21 cellular contexts compared by ENCODE assay signal in the genomic region with DNA sequence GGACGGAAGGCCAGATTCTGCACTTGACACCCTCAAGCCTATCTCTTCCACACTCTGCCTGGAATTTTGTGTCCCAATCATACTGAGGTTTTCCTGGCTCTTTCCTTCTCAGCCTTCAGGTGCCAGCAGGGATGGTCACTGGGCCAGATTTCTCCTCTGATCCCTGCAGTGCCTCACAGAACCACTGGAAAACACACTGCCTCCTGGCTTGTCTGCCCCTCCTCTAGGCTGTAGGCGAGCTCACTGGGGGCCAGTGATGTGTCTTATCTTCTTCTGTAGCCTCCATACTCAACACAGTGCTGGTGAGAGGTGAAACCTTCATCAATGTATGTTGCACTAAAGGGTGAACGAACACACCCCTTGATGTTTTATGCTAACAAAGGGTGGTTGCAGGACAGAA.
DNase-seq lines count a peak whose midpoint lies in the region; ATAC-seq, FAIRE-seq and TF ChIP-seq lines count a peak whose summit lies in the region.
"Had no signal": no experiment of that assay in that cellular context is flagged by ENCODE, and none has a peak within 500 bp of the region (broad histone marks: within the 10 kb centered on the region; RNA-seq: fewer than 3 reads in every experiment).

No MANE protein-coding gene starts in this region.

- CTCF ChIA-PET in H1 (lab: Charles Lee; ENCODE audit: partially characterized antibody), result no interaction called here
- CTCF ChIA-PET in activated CD8-positive, alpha-beta T cell treated with anti-CD3 and anti-CD28 coated beads for 36 hours (lab: Charles Lee), result no interaction called here

- WGBS in H1 (ENCODE audit: extremely low coverage in 1 of 2, insufficient coverage in 1 of 2, insufficient read length in 1 of 2, insufficient replicate concordance in 2 of 2, low coverage in 1 of 2, low lambda C conversion rate in 2 of 2, missing lambda C conversion rate in 1 of 2), 2 experiments, result 91% methylated on average over 3 of the region's 3 CpGs; no CpG with 5 or more reads in 1 of the 2 experiments
- WGBS in mesenchymal stem cell, result 68% methylated on average over 3 of the region's 3 CpGs

- no peaks in the 10 kb centered on the region for H3K23me2 ChIP-seq in H1 (ENCODE audit: low read depth, low read length)

- H4K20me1 ChIP-seq in H1 (replicated peaks in 1 of 2; ENCODE audit: control insufficient read depth in 1 of 2, insufficient read depth in 2 of 2, low read length in 2 of 2), result no peaks in the 10 kb centered on the region

- POLR2A ChIA-PET in H1 (lab: Charles Lee; ENCODE audit: partially characterized antibody), result no interaction called here
- POLR2A ChIA-PET in activated CD8-positive, alpha-beta T cell treated with anti-CD3 and anti-CD28 coated beads for 36 hours (lab: Charles Lee), result no interaction called here

- H3K18ac ChIP-seq in H1 (ENCODE audit: extremely low read depth, low read length) (no peak overlapping the region), mesenchymal stem cell (ENCODE audit: low read depth in 1 of 2, low read length in 2 of 2) (no peak overlapping the region)

- no peaks in the 10 kb centered on the region for H3K36me3 Mint-ChIP-seq in activated CD8-positive, alpha-beta T cell treated with anti-CD3 and anti-CD28 coated beads for 36 hours (ENCODE audit: low read depth)
- H3K36me3 Mint-ChIP-seq: CD8-positive, alpha-beta T cell had no signal

- TF ChIP-seq EP300 in H1 (IDR thresholded peaks at IDR 0.05; ENCODE audit: borderline replicate concordance in 1 of 2, low read depth in 2 of 2, low read length in 2 of 2), result no peak

- H3K56ac ChIP-seq in H1 (replicated peaks; ENCODE audit: insufficient read length, low read depth, low read length), result no peak overlapping the region

- no peak for TF ChIP-seq POLR2A in H1 (IDR thresholded peaks at IDR 0.05; ENCODE audit: control extremely low read depth in 1 of 2, low read depth in 2 of 2, low read length in 2 of 2)

- H3K79me2 ChIP-seq in H1 (ENCODE audit: control insufficient read depth in 1 of 2, insufficient read depth in 2 of 2, low read length in 2 of 2), result no peaks in the 10 kb centered on the region

- H2BK120ac ChIP-seq in H1 (replicated peaks; ENCODE audit: low read depth, low read length) (no peak overlapping the region), mesenchymal stem cell (ENCODE audit: low read depth, low read length) (no peak overlapping the region)

- no peak for TF ChIP-seq RAD21 in H1 (IDR thresholded peaks at IDR 0.05 in 1 of 2, conservative IDR thresholded peaks at IDR 0.05 in 1 of 2; ENCODE audit: low read depth in 2 of 2, low read length in 2 of 2)

- no peaks in the 10 kb centered on the region for H3K9me3 Mint-ChIP-seq in activated CD8-positive, alpha-beta T cell treated with anti-CD3 and anti-CD28 coated beads for 36 hours
- H3K9me3 Mint-ChIP-seq: CD8-positive, alpha-beta T cell; T-cell had no signal

- H3K23ac ChIP-seq in H1 (ENCODE audit: insufficient read length) (no peak overlapping the region), mesenchymal stem cell (ENCODE audit: low read length in 2 of 2) (no peak overlapping the region)

- DNase-seq in Right ventricle myocardium inferior (ENCODE audit: missing footprints) (no peak), left ventricle myocardium inferior (no peak), D341Med (ENCODE audit: low spot score) (peak; percentile 3), H1 (ENCODE audit: low read depth in 1 of 2, low spot score in 2 of 2) (no peak), mesenchymal stem cell (no peak), dorsolateral prefrontal cortex (no peak), NCI-H2171 treated with DMSO at 0.1 percent for 48 hours (lab: John Stamatoyannopoulos, UW) (no peak)
- DNase-seq in activated CD8-positive, alpha-beta T cell treated with anti-CD3 and anti-CD28 coated beads for 36 hours, result no peak
- DNase-seq: CD8-positive, alpha-beta T cell; H9; KG1; NCI-H1092; NCI-H1436 treated with DMSO at 0.1 percent for 48 hours; NCI-H187 treated with DMSO at 0.1 percent for 48 hours; NCI-H524; NCI-H748 treated with DMSO at 0.1 percent for 48 hours; PC-3; SHP77; T-cell had no signal

- H3K4me2 ChIP-seq in H1 (ENCODE audit: insufficient read depth in 1 of 2, low read depth in 2 of 2, low read length in 2 of 2), result no peak overlapping the region
- H3K4me2 ChIP-seq in mesenchymal stem cell (ENCODE audit: low read length, poor library complexity, severe bottlenecking), result no peak overlapping the region

- ATAC-seq in Right ventricle myocardium inferior, result peak; percentile 35
- no peak for ATAC-seq in activated CD8-positive, alpha-beta T cell treated with anti-CD3 and anti-CD28 coated beads for 36 hours
- ATAC-seq: CD8-positive, alpha-beta T cell; PC-3; T-cell had no signal

- intact Hi-C loops in Right ventricle myocardium inferior (cut with DNase I) (no loop called here), left ventricle myocardium inferior (cut with micrococcal nuclease) (no loop called here), dorsolateral prefrontal cortex (cut with DNase I) (no loop called here)
- intact Hi-C loops in activated CD8-positive, alpha-beta T cell treated with anti-CD3 and anti-CD28 coated beads for 36 hours (cut with micrococcal nuclease), result no loop called here

- H3K4me1 Mint-ChIP-seq in activated CD8-positive, alpha-beta T cell treated with anti-CD3 and anti-CD28 coated beads for 36 hours (ENCODE audit: low read depth), result no peaks in the 10 kb centered on the region
- H3K4me1 Mint-ChIP-seq: B cell, T-cell had no signal

- H2BK20ac ChIP-seq in H1 (ENCODE audit: low read length), result no peak overlapping the region

- H3K36me3 ChIP-seq in left ventricle myocardium inferior, result no peaks in the 10 kb centered on the region
- H3K36me3 ChIP-seq in H1 (ENCODE audit: control insufficient read depth in 2 of 4, insufficient read depth in 4 of 4, low read length in 3 of 4), result no peaks in the 10 kb centered on the region
- H3K36me3 ChIP-seq in mesenchymal stem cell (ENCODE audit: control insufficient read depth in 1 of 2, insufficient read depth in 2 of 2, low read depth in 1 of 2, low read length in 2 of 2), result no peaks in the 10 kb centered on the region

- H3K27ac ChIP-seq in left ventricle myocardium inferior (replicated peaks) (no peak overlapping the region), H1 (ENCODE audit: low read depth, low read length) (no peak overlapping the region), mesenchymal stem cell (ENCODE audit: low read length, poor library complexity, severe bottlenecking) (no peak overlapping the region), dorsolateral prefrontal cortex (no peak overlapping the region)
- H3K27ac ChIP-seq: C4-2B had no signal

- H4K8ac ChIP-seq in H1 (ENCODE audit: extremely low read depth, insufficient read depth, low read length), result no peak overlapping the region
- H4K8ac ChIP-seq in mesenchymal stem cell (ENCODE audit: low read length), result no peak overlapping the region

- TF ChIP-seq CTCF in left ventricle myocardium inferior (IDR thresholded peaks at IDR 0.05; ENCODE audit: borderline replicate concordance) (no peak), H1 (IDR thresholded peaks at IDR 0.05; ENCODE audit: control extremely low read depth in 1 of 3, insufficient read depth in 1 of 3, low read depth in 1 of 3, low read length in 3 of 3) (no peak), dorsolateral prefrontal cortex (IDR thresholded peaks at IDR 0.05 in 54 of 56, conservative IDR thresholded peaks at IDR 0.05 in 2 of 56; ENCODE audit: low read depth in 1 of 56, partially characterized antibody in 56 of 56) (no peak)
- no peak for TF ChIP-seq CTCF in activated CD8-positive, alpha-beta T cell treated with anti-CD3 and anti-CD28 coated beads for 36 hours (IDR thresholded peaks at IDR 0.05)

- H3K27me3 Mint-ChIP-seq in activated CD8-positive, alpha-beta T cell treated with anti-CD3 and anti-CD28 coated beads for 36 hours, result no peaks in the 10 kb centered on the region

- no peak overlapping the region for H3K4me3 ChIP-seq in left ventricle myocardium inferior
- H3K4me3 ChIP-seq in H1 (ENCODE audit: extremely low read depth in 1 of 4, insufficient read depth in 2 of 4, low read depth in 3 of 4, low read length in 4 of 4), result no peak overlapping the region
- no peak overlapping the region for H3K4me3 ChIP-seq in mesenchymal stem cell (ENCODE audit: insufficient read depth in 1 of 2, low read depth in 1 of 2, low read length in 2 of 2)
- H3K4me3 ChIP-seq in dorsolateral prefrontal cortex, result no peak overlapping the region

- H4K91ac ChIP-seq in H1 (replicated peaks; ENCODE audit: insufficient read length, low read length) (peak overlapping the region; percentile 67), mesenchymal stem cell (ENCODE audit: low read length) (no peak overlapping the region)

- H3K9me3 ChIP-seq in left ventricle myocardium inferior (replicated peaks) (no peaks in the 10 kb centered on the region), H1 (ENCODE audit: insufficient read depth in 2 of 2, low read depth in 1 of 2, low read length in 1 of 2) (no peaks in the 10 kb centered on the region), mesenchymal stem cell (ENCODE audit: control insufficient read depth, low read length) (no peaks in the 10 kb centered on the region)

- H3K4me1 ChIP-seq in left ventricle myocardium inferior, result peaks cover 37% of the 10 kb centered on the region
- no peaks in the 10 kb centered on the region for H3K4me1 ChIP-seq in H1 (replicated peaks in 1 of 4; ENCODE audit: control insufficient read depth in 3 of 4, insufficient read depth in 4 of 4, low read length in 3 of 4)
- peaks cover 17% of the 10 kb centered on the region for H3K4me1 ChIP-seq in mesenchymal stem cell (ENCODE audit: control insufficient read depth, insufficient read depth, low read depth, low read length)

- H3K4ac ChIP-seq in H1 (replicated peaks; ENCODE audit: insufficient read length, low read depth, low read length), result no peak overlapping the region
- no peak overlapping the region for H3K4ac ChIP-seq in mesenchymal stem cell (ENCODE audit: low read depth in 1 of 2, low read length in 2 of 2)

- H3K79me1 ChIP-seq in H1 (ENCODE audit: low read depth, low read length), result no peaks in the 10 kb centered on the region
- no peaks in the 10 kb centered on the region for H3K79me1 ChIP-seq in mesenchymal stem cell (replicated peaks; ENCODE audit: low read length, poor library complexity, severe bottlenecking)

- H4K5ac ChIP-seq in H1 (ENCODE audit: insufficient read length, low read depth, low read length), result no peak overlapping the region

- H2AFZ ChIP-seq in H1 (ENCODE audit: low read length) (no peak overlapping the region), mesenchymal stem cell (ENCODE audit: low read depth, low read length) (no peak overlapping the region)

- no peak overlapping the region for H3K9ac ChIP-seq in H1 (replicated peaks in 1 of 4; ENCODE audit: extremely low read depth in 1 of 4, low read depth in 3 of 4, low read length in 3 of 4)
- no peak overlapping the region for H3K9ac ChIP-seq in mesenchymal stem cell (ENCODE audit: low read length)

- H2BK15ac ChIP-seq in H1 (ENCODE audit: low read length), result no peak overlapping the region
- H2BK15ac ChIP-seq in mesenchymal stem cell (ENCODE audit: low read depth, poor library complexity, severe bottlenecking), result no peak overlapping the region

- H2BK5ac ChIP-seq in H1 (ENCODE audit: low read depth, low read length) (no peak overlapping the region), mesenchymal stem cell (ENCODE audit: low read depth, low read length, poor library complexity, severe bottlenecking) (no peak overlapping the region)

- no peak for FAIRE-seq in H1 (lab: Jason Lieb, UNC)

- H3K4me3 Mint-ChIP-seq in activated CD8-positive, alpha-beta T cell treated with anti-CD3 and anti-CD28 coated beads for 36 hours, result no peak overlapping the region
- H3K4me3 Mint-ChIP-seq: B cell; CD8-positive, alpha-beta T cell; H9; T-cell had no signal

- H3K14ac ChIP-seq in H1 (ENCODE audit: insufficient read length), result no peak overlapping the region
- H3K14ac ChIP-seq in mesenchymal stem cell (ENCODE audit: low read length in 2 of 2), result no peak overlapping the region

- H2BK12ac ChIP-seq in H1 (ENCODE audit: low read depth, low read length), result no peak overlapping the region
- H2BK12ac ChIP-seq in mesenchymal stem cell (ENCODE audit: low read length in 2 of 2), result no peak overlapping the region

- H3K27me3 ChIP-seq in left ventricle myocardium inferior (ENCODE audit: low read depth) (peaks cover 4% of the 10 kb centered on the region), H1 (replicated peaks in 1 of 4; ENCODE audit: control insufficient read depth in 3 of 4, extremely low read depth in 1 of 4, insufficient read depth in 3 of 4, low read length in 3 of 4) (no peaks in the 10 kb centered on the region), mesenchymal stem cell (ENCODE audit: control insufficient read depth in 1 of 2, insufficient read depth in 1 of 2, low read length in 2 of 2) (peaks cover 0 to 42% of the 10 kb centered on the region in 2 experiments), dorsolateral prefrontal cortex (no peaks in the 10 kb centered on the region)

- H2AK5ac ChIP-seq in H1 (ENCODE audit: low read depth, low read length) (no peak overlapping the region), mesenchymal stem cell (ENCODE audit: low read length, severe bottlenecking) (peak overlapping the region; percentile 33)

- H3K27ac Mint-ChIP-seq in activated CD8-positive, alpha-beta T cell treated with anti-CD3 and anti-CD28 coated beads for 36 hours, result no peak overlapping the region
- H3K27ac Mint-ChIP-seq: B cell; CD8-positive, alpha-beta T cell; H9; T-cell had no signal
